In genomic region chr11:128824199-128825049, GRCh38 we compare ENCODE assay signal across 17 cellular contexts. TPM values are rescaled to one million over a fixed set of nuclear protein-coding genes. Genes with fewer than 3 reads are reported as not detected.
DNase-seq lines count a peak whose midpoint lies in the region; ATAC-seq and TF ChIP-seq lines count a peak whose summit lies in the region.
"Had no signal": no experiment of that assay in that cellular context is flagged by ENCODE, and none has a peak within 500 bp of the region (broad histone marks: within the 10 kb centered on the region; RNA-seq: fewer than 3 reads in every experiment).

No MANE protein-coding gene starts in this region.

- no peak overlapping the region for H3K27ac ChIP-seq in breast epithelium
- H3K27ac ChIP-seq in upper lobe of right lung: no peak overlapping the region
- H3K27ac ChIP-seq: SJCRH30 had no signal

- TF ChIP-seq CTCF in breast epithelium (IDR thresholded peaks at IDR 0.05) (no peak), MCF 10A (IDR thresholded peaks at IDR 0.05; ENCODE audit: unreplicated experiment) (no peak), upper lobe of right lung (IDR thresholded peaks at IDR 0.05) (no peak)

- H3K27me3 Mint-ChIP-seq in MCF 10A (ENCODE audit: insufficient read depth, unreplicated experiment) (no peaks in the 10 kb centered on the region), naive B cell (no peaks in the 10 kb centered on the region)

- ATAC-seq in left cardiac atrium (peak; percentile 48 to 71), naive B cell (ENCODE audit: low read depth in 2 of 2) (no peak), upper lobe of right lung (no peak)

- no peak overlapping the region for H3K27ac Mint-ChIP-seq in MCF 10A (ENCODE audit: low read depth, unreplicated experiment)
- peak overlapping the region in 1 of 6 donors; percentile 62 for H3K27ac Mint-ChIP-seq in naive B cell
- H3K27ac Mint-ChIP-seq: HFFc6 had no signal

- POLR2A ChIA-PET in MCF 10A (lab: Yijun Ruan, JAX): no interaction called here

- TF ChIP-seq POLR2A in breast epithelium (IDR thresholded peaks at IDR 0.05): no peak

- H3K9me3 ChIP-seq in breast epithelium: no peaks in the 10 kb centered on the region
- H3K9me3 ChIP-seq in upper lobe of right lung: no peaks in the 10 kb centered on the region
- H3K9me3 ChIP-seq: SJCRH30 had no signal

- H3K4me3 ChIP-seq in breast epithelium (peak overlapping the region; percentile 22 to 50 (median 28)), upper lobe of right lung (peak overlapping the region; percentile 21)
- H3K4me3 ChIP-seq: SJCRH30 had no signal

- CTCF ChIA-PET in MCF 10A (lab: Yijun Ruan, JAX): interaction anchor here (0.6 to 0.9 kb wide), 3 partner anchors 194 to 229 kb away, joined by 3 read pairs; no protein-coding TSS in a partner anchor

- H3K27me3 ChIP-seq in breast epithelium (no peaks in the 10 kb centered on the region), upper lobe of right lung (no peaks in the 10 kb centered on the region)
- H3K27me3 ChIP-seq: SJCRH30 had no signal

- H3K4me1 Mint-ChIP-seq in MCF 10A (ENCODE audit: insufficient read depth, unreplicated experiment): no peaks in the 10 kb centered on the region
- peaks cover 27 to 29% (median 28%) of the 10 kb centered on the region in 3 donors for H3K4me1 Mint-ChIP-seq in naive B cell

- no peak overlapping the region for H3K4me3 Mint-ChIP-seq in MCF 10A (ENCODE audit: unreplicated experiment)
- peak overlapping the region in 6 of 8 donors; percentile 10 to 70 (median 54) for H3K4me3 Mint-ChIP-seq in naive B cell
- H3K4me3 Mint-ChIP-seq: HFFc6 had no signal

- intact Hi-C loops in breast epithelium (cut with DNase I; ENCODE audit: low total_unique reads) (loop anchor here (10.0 kb wide), 1 partner anchor 650 kb away; no protein-coding TSS in a partner anchor), MCF 10A (cut with micrococcal nuclease) (no loop called here), left cardiac atrium (cut with DNase I) (loop anchor here in 1 of 2 donors (5.0 kb wide), 1 partner anchor 47 kb away; no protein-coding TSS in a partner anchor), upper lobe of right lung (cut with DNase I) (loop anchor here (10.0 kb wide), 1 partner anchor 650 kb away; no protein-coding TSS in a partner anchor)

- H3K36me3 Mint-ChIP-seq in MCF 10A (ENCODE audit: insufficient read depth, unreplicated experiment) (no peaks in the 10 kb centered on the region), naive B cell (peaks cover 5 to 24% of the 10 kb centered on the region in 2 donors)

- DNase-seq in breast epithelium (ENCODE audit: low spot score in 2 of 2) (no peak), MCF 10A (ENCODE audit: unreplicated experiment) (no peak), left cardiac atrium (no peak), naive B cell (no peak), upper lobe of right lung (no peak), SIG-M5 treated with dmso at 0.1 percent for 504 hours (lab: John Stamatoyannopoulos, UW; ENCODE audit: unreplicated experiment) (no peak), SHP77 treated with DMSO at 0.1 percent for 48 hours (lab: John Stamatoyannopoulos, UW) (no peak), EL (no peak)
- DNase-seq: 8988T; activated CD8-positive, alpha-beta memory T cell treated with anti-CD3 and anti-CD28 coated beads, Interleukin-2, amount 50 U/mL, for 48 hours; COR-L47; HFFc6; KBM-7; NCI-H187 treated with DMSO at 0.1 percent for 48 hours; SJCRH30 had no signal

- BruUV-seq in MCF 10A (replicated peaks; lab: Mats Ljungman, UMichigan): no TSS peak

- H3K4me1 ChIP-seq in breast epithelium: no peaks in the 10 kb centered on the region
- H3K4me1 ChIP-seq in upper lobe of right lung: no peaks in the 10 kb centered on the region
- H3K4me1 ChIP-seq: SJCRH30 had no signal

- no peaks in the 10 kb centered on the region for H3K9me3 Mint-ChIP-seq in MCF 10A (ENCODE audit: unreplicated experiment)
- peaks cover 0 to 2% (median 0%) of the 10 kb centered on the region in 7 donors for H3K9me3 Mint-ChIP-seq in naive B cell
- H3K9me3 Mint-ChIP-seq: HFFc6 had no signal

- no peaks in the 10 kb centered on the region for H3K36me3 ChIP-seq in breast epithelium
- no peaks in the 10 kb centered on the region for H3K36me3 ChIP-seq in upper lobe of right lung
- H3K36me3 ChIP-seq: SJCRH30 had no signal

RNA-seq across cellular contexts. Expression of gene KCNJ1, which starts 42.7 kb away (rescaled TPM):
- total RNA-seq in breast epithelium (under 1 TPM in 1 of 3 donors, not detected in 2; 0.16 TPM), MCF 10A (2022) (not detected in 2 replicates), left cardiac atrium (not detected), upper lobe of right lung (0.23 TPM)
- polyA plus RNA-seq in naive B cell (ENCODE audit: low read depth in 6 of 6): under 1 TPM in 3 of 6 donors, not detected in 3; 0.18 to 0.64 (median 0.20) TPM
- total RNA-seq: glomerular endothelial cell, HFFc6, SJCRH30, temporal lobe had no signal

Comparison
In these comparisons a context has a peak if more than half of its experiments do, and no peak if none do; other contexts are left out.
1. ATAC-seq: peak in left cardiac atrium (2 of 2); none in naive B cell (0 of 2) and upper lobe of right lung (single experiment).